18 cellular contexts compared by ENCODE assay signal in the genomic region with DNA sequence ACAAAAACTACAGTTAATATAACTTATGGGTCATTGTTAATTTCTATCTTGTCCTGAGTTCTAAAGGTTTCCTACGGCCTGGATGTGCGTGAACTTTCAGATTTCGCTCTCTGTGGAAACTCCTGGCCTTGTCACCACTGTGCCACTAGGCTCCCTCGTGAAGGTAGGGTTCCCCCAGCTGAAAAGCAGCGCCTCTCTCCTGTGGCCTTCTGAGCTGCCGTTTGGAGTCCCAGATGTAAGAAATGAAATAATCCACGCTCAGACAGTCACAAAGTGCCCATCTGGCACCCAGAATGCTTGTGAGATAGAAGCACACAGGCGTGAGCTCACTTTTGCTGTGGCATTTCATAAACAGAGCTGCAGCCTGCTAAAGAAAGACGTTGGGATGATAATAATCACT.
"Had no signal": no experiment of that assay in that cellular context is flagged by ENCODE, and none has a peak within 500 bp of the region (broad histone marks: within the 10 kb centered on the region; RNA-seq: fewer than 3 reads in every experiment).

No MANE protein-coding gene starts in this region.

- H3K27me3 ChIP-seq: esophagus squamous epithelium, neutrophil, pancreas, right lobe of liver, upper lobe of left lung had no signal

- ATAC-seq: naive thymus-derived CD4-positive, alpha-beta T cell; pancreas; right lobe of liver; stimulated activated memory B cell treated with anti-CD40 and anti-IgM and Interleukin-4, amounts not matched to agents 10 μg/mL and 1 μg/mL and 100 μg/mL, for 72 hours had no signal

- H3K36me3 ChIP-seq: esophagus squamous epithelium, neutrophil, pancreas, right lobe of liver, thoracic aorta, upper lobe of left lung had no signal

- H3K4me1 ChIP-seq: pancreas, right lobe of liver, upper lobe of left lung had no signal

- DNase-seq: activated CD4-positive, alpha-beta T cell treated with anti-CD3 and anti-CD28 coated beads for 1 hour; activated CD4-positive, alpha-beta T cell treated with anti-CD3 and anti-CD28 coated beads, Interleukin-2, amount 50 U/mL, for 48 hours; amniotic stem cell; dermis blood vessel endothelial cell; effector memory CD4-positive, alpha-beta T cell; esophagus squamous epithelium; mesenchymal stem cell; naive thymus-derived CD4-positive, alpha-beta T cell; pancreas; right lobe of liver; small intestine; stimulated activated CD4-positive, alpha-beta T cell treated with anti-CD3 and anti-CD28 coated beads, Interleukin-4, amount 100 ng/mL, for 4 hours; T-helper 9 cell; upper lobe of left lung had no signal

- H3K9me3 ChIP-seq: esophagus squamous epithelium, neutrophil, pancreas, right lobe of liver, thoracic aorta had no signal

- H3K4me3 ChIP-seq: esophagus squamous epithelium, pancreas, right lobe of liver, thoracic aorta, upper lobe of left lung had no signal

- H3K27ac ChIP-seq: esophagus squamous epithelium, neutrophil, pancreas, right lobe of liver, thoracic aorta, upper lobe of left lung had no signal

- FAIRE-seq: endothelial cell of umbilical vein, pancreas, small intestine had no signal
